In the genomic region with DNA sequence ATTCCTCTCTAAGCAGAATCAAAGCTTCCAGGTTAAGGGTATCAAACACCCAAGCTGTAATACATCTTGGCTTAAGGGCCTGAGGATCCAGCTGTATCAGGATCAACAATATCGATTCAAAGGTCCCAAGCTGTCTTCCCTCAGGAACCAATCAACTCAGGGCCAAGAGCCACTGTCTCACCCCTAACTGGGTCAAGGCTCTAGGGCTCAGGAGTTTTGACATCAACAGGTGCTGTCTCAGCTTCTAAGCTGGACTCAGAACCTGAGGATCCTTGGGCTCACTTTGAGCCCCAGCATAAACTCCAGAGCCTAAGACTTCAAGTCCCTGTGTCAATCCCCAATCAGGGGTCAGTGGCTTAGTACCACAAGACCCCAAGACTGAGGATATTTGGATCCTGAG, we compare ENCODE assay signal across 9 cellular contexts. TPM values are rescaled to one million over a fixed set of nuclear protein-coding genes. Genes with fewer than 3 reads are reported as not detected.
DNase-seq lines count a peak whose midpoint lies in the region; ATAC-seq, FAIRE-seq and TF ChIP-seq lines count a peak whose summit lies in the region.
"Had no signal": no experiment of that assay in that cellular context is flagged by ENCODE, and none has a peak within 500 bp of the region (broad histone marks: within the 10 kb centered on the region; RNA-seq: fewer than 3 reads in every experiment).

No MANE protein-coding gene starts in this region.

- H3K9ac ChIP-seq in kidney (ENCODE audit: low read length in 2 of 2) = peak overlapping the region; percentile 26 to 72

- DNase-seq in activated T-cell treated with anti-CD3 and anti-CD28 coated beads, Interleukin-2, amount 50 U/mL, for 24 hours = no peak
- no peak for DNase-seq in activated T-cell treated with anti-CD3 and anti-CD28 coated beads for 4 hours
- no peak for DNase-seq in kidney
- DNase-seq in thyroid gland = no peak
- DNase-seq in SIG-M5 treated with dmso at 0.1 percent for 504 hours (lab: John Stamatoyannopoulos, UW; ENCODE audit: unreplicated experiment) = no peak
- DNase-seq in NCI-H2107 (lab: John Stamatoyannopoulos, UW) = no peak
- DNase-seq: kidney glomerular epithelial cell had no signal

- H3K27ac Mint-ChIP-seq in activated T-cell treated with anti-CD3 and anti-CD28 coated beads, Interleukin-2, amount 50 U/mL, for 24 hours = peak overlapping the region; percentile 79
- H3K27ac Mint-ChIP-seq in activated T-helper 17 cell treated with anti-CD3 and anti-CD28 coated beads, Interleukin-2, amount 50 U/mL, for 72 hours = no peak overlapping the region

- H3K36me3 ChIP-seq in kidney (ENCODE audit: control insufficient read depth in 1 of 2, insufficient read depth in 2 of 2, low read length in 2 of 2) = peaks cover 2 to 3% of the 10 kb centered on the region in 2 donors
- H3K36me3 ChIP-seq in thyroid gland = peaks cover 0 to 3% of the 10 kb centered on the region in 2 donors

- FAIRE-seq in kidney (lab: Jason Lieb, UNC) = no peak

- H3K9me3 ChIP-seq in kidney (ENCODE audit: control insufficient read depth in 1 of 2, low read length in 2 of 2) = no peaks in the 10 kb centered on the region
- no peaks in the 10 kb centered on the region for H3K9me3 ChIP-seq in thyroid gland

- peaks cover 27% of the 10 kb centered on the region for H3K4me1 Mint-ChIP-seq in activated T-cell treated with anti-CD3 and anti-CD28 coated beads, Interleukin-2, amount 50 U/mL, for 24 hours (ENCODE audit: low read depth)
- H3K4me1 Mint-ChIP-seq in activated T-helper 17 cell treated with anti-CD3 and anti-CD28 coated beads, Interleukin-2, amount 50 U/mL, for 72 hours = peaks cover 5% of the 10 kb centered on the region

- intact Hi-C loops in kidney (cut with DNase I) (no loop called here), thyroid gland (cut with DNase I) (no loop called here)

- TF ChIP-seq POLR2A in thyroid gland (IDR thresholded peaks at IDR 0.05) = no peak

- H3K4me3 Mint-ChIP-seq in activated T-cell treated with anti-CD3 and anti-CD28 coated beads, Interleukin-2, amount 50 U/mL, for 24 hours = peak overlapping the region; percentile 87
- H3K4me3 Mint-ChIP-seq in activated T-helper 17 cell treated with anti-CD3 and anti-CD28 coated beads, Interleukin-2, amount 50 U/mL, for 72 hours = peak overlapping the region; percentile 89

- ATAC-seq in activated T-helper 17 cell treated with anti-CD3 and anti-CD28 coated beads, Interleukin-2, amount 50 U/mL, for 72 hours (replicated peaks) = no peak
- no peak for ATAC-seq in HG03108 (IDR thresholded peaks at IDR 0.05; ENCODE audit: unreplicated experiment)

- H3K9me3 Mint-ChIP-seq in activated T-cell treated with anti-CD3 and anti-CD28 coated beads, Interleukin-2, amount 50 U/mL, for 24 hours = no peaks in the 10 kb centered on the region
- no peaks in the 10 kb centered on the region for H3K9me3 Mint-ChIP-seq in activated T-helper 17 cell treated with anti-CD3 and anti-CD28 coated beads, Interleukin-2, amount 50 U/mL, for 72 hours

- H3K4me1 ChIP-seq in kidney (ENCODE audit: control insufficient read depth in 1 of 2, insufficient read depth in 1 of 2, low read depth in 1 of 2, low read length in 2 of 2) (peaks cover 6 to 12% of the 10 kb centered on the region in 2 donors), thyroid gland (peaks cover 8 to 16% of the 10 kb centered on the region in 2 donors)

- H3K27me3 ChIP-seq in thyroid gland = no peaks in the 10 kb centered on the region

- H3K27me3 Mint-ChIP-seq in activated T-cell treated with anti-CD3 and anti-CD28 coated beads, Interleukin-2, amount 50 U/mL, for 24 hours = no peaks in the 10 kb centered on the region
- no peaks in the 10 kb centered on the region for H3K27me3 Mint-ChIP-seq in activated T-helper 17 cell treated with anti-CD3 and anti-CD28 coated beads, Interleukin-2, amount 50 U/mL, for 72 hours

- 92% methylated on average over 1 of the region's 1 CpG; no CpG with 5 or more reads in 1 of the 2 donors for WGBS in thyroid gland, 2 donors

- no peak for TF ChIP-seq CTCF in kidney (IDR thresholded peaks at IDR 0.05; ENCODE audit: borderline replicate concordance, extremely low read depth, insufficient read depth)
- no peak for TF ChIP-seq CTCF in thyroid gland (IDR thresholded peaks at IDR 0.05)

- H3K36me3 Mint-ChIP-seq in activated T-cell treated with anti-CD3 and anti-CD28 coated beads, Interleukin-2, amount 50 U/mL, for 24 hours (ENCODE audit: low read depth) = peaks cover 51% of the 10 kb centered on the region
- peaks cover 18% of the 10 kb centered on the region for H3K36me3 Mint-ChIP-seq in activated T-helper 17 cell treated with anti-CD3 and anti-CD28 coated beads, Interleukin-2, amount 50 U/mL, for 72 hours (ENCODE audit: low read depth)

- peak overlapping the region; percentile 54 to 96 for H3K4me3 ChIP-seq in kidney (ENCODE audit: low read length in 2 of 2)
- peak overlapping the region in 2 of 3 donors; percentile 86 to 90 for H3K4me3 ChIP-seq in thyroid gland (replicated peaks in 1 of 3)

- no peak overlapping the region for H3K27ac ChIP-seq in kidney (ENCODE audit: low read depth in 2 of 2, low read length in 2 of 2)
- no peak overlapping the region for H3K27ac ChIP-seq in thyroid gland

RNA-seq across cellular contexts. Expression of gene FBXW9, which starts 0.9 kb away (rescaled TPM):
- total RNA-seq in activated T-helper 17 cell treated with anti-CD3 and anti-CD28 coated beads, Interleukin-2, amount 50 U/mL, for 72 hours = 1 to 10 TPM; 4.7 to 9.9 TPM
- total RNA-seq in kidney (11.4 TPM), thyroid gland (10 to 100 TPM in 2 of 4 donors, 1 to 10 TPM in 2; 5.9 to 13.7 (median 11.3) TPM)
- polyA plus RNA-seq in kidney (ENCODE audit: insufficient read depth, low read depth, low replicate concordance) = 14.9 TPM

RNA-seq across cellular contexts. Expression of gene GNG14, which starts 7.7 kb away (rescaled TPM):
- total RNA-seq in activated T-helper 17 cell treated with anti-CD3 and anti-CD28 coated beads, Interleukin-2, amount 50 U/mL, for 72 hours = not detected
- total RNA-seq in kidney (not detected), thyroid gland (not detected)
- polyA plus RNA-seq in kidney (ENCODE audit: insufficient read depth, low read depth, low replicate concordance) = not detected

RNA-seq across cellular contexts. Expression of gene DHPS, which starts 13.8 kb away (rescaled TPM):
- 100 to 1,000 TPM; 125 to 167 TPM for total RNA-seq in activated T-helper 17 cell treated with anti-CD3 and anti-CD28 coated beads, Interleukin-2, amount 50 U/mL, for 72 hours
- 75.9 TPM for total RNA-seq in kidney
- 61.3 TPM for polyA plus RNA-seq in kidney (ENCODE audit: insufficient read depth, low read depth, low replicate concordance)
- 100 to 1,000 TPM; 105 to 122 (median 115) TPM for total RNA-seq in thyroid gland

RNA-seq across cellular contexts. Expression of gene TNPO2, which starts 28.2 kb away (rescaled TPM):
- total RNA-seq in activated T-helper 17 cell treated with anti-CD3 and anti-CD28 coated beads, Interleukin-2, amount 50 U/mL, for 72 hours = 100 to 1,000 TPM in 1 of 2 donors, 10 to 100 TPM in 1; 71.9 to 106 TPM
- 62.7 TPM for total RNA-seq in kidney
- 20.5 TPM for polyA plus RNA-seq in kidney (ENCODE audit: insufficient read depth, low read depth, low replicate concordance)
- 10 to 100 TPM; 50.8 to 59.8 (median 54.8) TPM for total RNA-seq in thyroid gland

RNA-seq across cellular contexts. Expression of gene WDR83, which starts 28.9 kb away (rescaled TPM):
- total RNA-seq in activated T-helper 17 cell treated with anti-CD3 and anti-CD28 coated beads, Interleukin-2, amount 50 U/mL, for 72 hours = 10 to 100 TPM; 17.7 to 30.4 TPM
- total RNA-seq in kidney = 10.5 TPM
- polyA plus RNA-seq in kidney (ENCODE audit: insufficient read depth, low read depth, low replicate concordance) = 21.2 TPM
- total RNA-seq in thyroid gland = 10 to 100 TPM in 3 of 4 donors, 1 to 10 TPM in 1; 9.5 to 17.5 (median 14.3) TPM
